Comparison of ENCODE assay signal across 10 cellular contexts in the genomic region with DNA sequence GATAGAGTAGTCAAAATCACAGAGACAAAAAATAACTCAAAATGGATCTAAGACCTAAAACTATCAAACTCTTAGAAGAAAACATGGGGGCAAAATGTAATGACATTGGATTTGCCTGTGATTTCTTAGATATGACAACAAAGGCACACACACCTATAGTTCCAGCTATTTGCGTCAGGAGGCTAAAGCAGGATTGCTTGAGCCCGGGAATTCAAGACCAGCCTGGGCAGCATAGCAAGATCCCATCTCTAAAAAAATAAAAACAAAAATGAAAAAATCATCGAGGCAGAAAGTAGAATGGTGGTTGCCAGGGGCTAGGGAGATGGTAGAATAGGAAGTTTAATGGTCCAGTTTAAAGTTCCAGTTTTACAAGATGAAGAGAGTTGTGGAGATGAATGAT.
"Had no signal": no experiment of that assay in that cellular context is flagged by ENCODE, and none has a peak within 500 bp of the region (broad histone marks: within the 10 kb centered on the region; RNA-seq: fewer than 3 reads in every experiment).

No MANE protein-coding gene starts in this region.

- DNase-seq: H9, HCEC 1CT, HFFc6, IMR-90, KBM-7 had no signal

- H3K4me3 ChIP-seq: GM23338 had no signal

- H3K9me3 Mint-ChIP-seq: GM23338, H9, HFFc6 had no signal

- FAIRE-seq: H1, H54 had no signal

- H3K4me1 Mint-ChIP-seq: GM23338, H9 had no signal

- H3K4me3 Mint-ChIP-seq: GM23338, H9, HFFc6 had no signal

- H3K4me2 ChIP-seq: GM23338, KMS-11 had no signal

- H3K27ac Mint-ChIP-seq: GM23338, H9, HFFc6 had no signal

- H3K27ac ChIP-seq: HL-60, KMS-11 had no signal

- ATAC-seq: GM23338 had no signal

- H3K9ac ChIP-seq: KMS-11 had no signal

- H2AFZ ChIP-seq: GM23338 had no signal
